Comparison of ENCODE assay signal across 1 cellular context in genomic region chrX:15401373-15401772, GRCh38.
A peak's percentile ranks its signal among the peaks of the same experiment; 100 is the strongest.
TF ChIP-seq lines count a peak whose summit lies in the region.

No MANE protein-coding gene starts in this region.

TF ChIP-seq in SK-N-SH treated with all-trans-retinoic acid at 6 μM for 48 hours, 23 proteins besides CTCF, POLR2A, EP300 and RAD21:
- TF ChIP-seq, protein P1, sequence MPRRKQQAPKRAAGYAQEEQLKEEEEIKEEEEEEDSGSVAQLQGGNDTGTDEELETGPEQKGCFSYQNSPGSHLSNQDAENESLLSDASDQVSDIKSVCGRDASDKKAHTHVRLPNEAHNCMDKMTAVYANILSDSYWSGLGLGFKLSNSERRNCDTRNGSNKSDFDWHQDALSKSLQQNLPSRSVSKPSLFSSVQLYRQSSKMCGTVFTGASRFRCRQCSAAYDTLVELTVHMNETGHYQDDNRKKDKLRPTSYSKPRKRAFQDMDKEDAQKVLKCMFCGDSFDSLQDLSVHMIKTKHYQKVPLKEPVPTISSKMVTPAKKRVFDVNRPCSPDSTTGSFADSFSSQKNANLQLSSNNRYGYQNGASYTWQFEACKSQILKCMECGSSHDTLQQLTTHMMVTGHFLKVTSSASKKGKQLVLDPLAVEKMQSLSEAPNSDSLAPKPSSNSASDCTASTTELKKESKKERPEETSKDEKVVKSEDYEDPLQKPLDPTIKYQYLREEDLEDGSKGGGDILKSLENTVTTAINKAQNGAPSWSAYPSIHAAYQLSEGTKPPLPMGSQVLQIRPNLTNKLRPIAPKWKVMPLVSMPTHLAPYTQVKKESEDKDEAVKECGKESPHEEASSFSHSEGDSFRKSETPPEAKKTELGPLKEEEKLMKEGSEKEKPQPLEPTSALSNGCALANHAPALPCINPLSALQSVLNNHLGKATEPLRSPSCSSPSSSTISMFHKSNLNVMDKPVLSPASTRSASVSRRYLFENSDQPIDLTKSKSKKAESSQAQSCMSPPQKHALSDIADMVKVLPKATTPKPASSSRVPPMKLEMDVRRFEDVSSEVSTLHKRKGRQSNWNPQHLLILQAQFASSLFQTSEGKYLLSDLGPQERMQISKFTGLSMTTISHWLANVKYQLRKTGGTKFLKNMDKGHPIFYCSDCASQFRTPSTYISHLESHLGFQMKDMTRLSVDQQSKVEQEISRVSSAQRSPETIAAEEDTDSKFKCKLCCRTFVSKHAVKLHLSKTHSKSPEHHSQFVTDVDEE (CRISPR knock-in tag; IDR thresholded peaks at IDR 0.05), result peak; percentile 67
- TF ChIP-seq ISL1 (CRISPR knock-in tag; IDR thresholded peaks at IDR 0.05) (peak; percentile 76), ZC3H10 (CRISPR knock-in tag; IDR thresholded peaks at IDR 0.05) (no peak)
TF ChIP-seq in SK-N-SH treated with all-trans-retinoic acid at 6 μM for 48 hours: peak in this region for 2.
